ENCODE assay signal across 2 cellular contexts in the genomic region with DNA sequence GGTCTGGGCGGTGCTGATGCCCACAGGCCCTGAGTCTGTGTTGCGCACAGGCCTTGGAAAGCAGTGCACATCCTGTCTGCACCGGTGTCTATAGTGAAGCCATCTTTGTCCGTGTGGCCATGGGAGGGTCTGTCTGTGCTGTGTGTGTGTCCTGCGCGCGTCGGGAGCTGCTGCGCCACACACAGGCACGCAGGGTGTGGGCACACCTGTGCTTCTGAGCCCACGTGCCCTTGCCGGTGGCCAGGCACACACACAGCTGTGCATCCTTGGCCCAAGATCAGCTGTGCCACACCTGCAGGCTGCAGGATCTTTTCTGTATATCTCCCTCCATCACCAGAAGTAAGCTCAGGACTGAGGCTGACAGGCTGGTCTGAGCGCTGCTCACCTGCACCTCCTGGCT.
TF ChIP-seq lines count a peak whose summit lies in the region.

No MANE protein-coding gene starts in this region.

TF ChIP-seq in Ishikawa, 13 proteins besides CTCF, POLR2A, EP300 and RAD21:
- TF ChIP-seq TAF1 (IDR thresholded peaks at IDR 0.05; ENCODE audit: low read depth) (no peak), USF1 (IDR thresholded peaks at IDR 0.05) (peak; percentile 67; the same call in 1 of the 2 replicates)

TF ChIP-seq in WTC11, 78 proteins besides CTCF, POLR2A, EP300 and RAD21:
- TF ChIP-seq ZNF396 (CRISPR knock-in tag; IDR thresholded peaks at IDR 0.05; ENCODE audit: borderline replicate concordance) (no peak), USF2 (CRISPR knock-in tag; IDR thresholded peaks at IDR 0.05) (no peak), GTF2I (CRISPR knock-in tag; conservative IDR thresholded peaks at IDR 0.05) (no peak), CREM (CRISPR knock-in tag; IDR thresholded peaks at IDR 0.05) (no peak), SMAD4 (CRISPR knock-in tag; IDR thresholded peaks at IDR 0.05) (no peak), FOXP1 (CRISPR knock-in tag; IDR thresholded peaks at IDR 0.05; ENCODE audit: borderline replicate concordance) (no peak), FOXJ3 (CRISPR knock-in tag; IDR thresholded peaks at IDR 0.05; ENCODE audit: borderline replicate concordance) (no peak), ZNF317 (CRISPR knock-in tag; IDR thresholded peaks at IDR 0.05; ENCODE audit: borderline replicate concordance, low read depth) (no peak), GRHL2 (CRISPR knock-in tag; IDR thresholded peaks at IDR 0.05; ENCODE audit: insufficient replicate concordance, severe bottlenecking) (no peak), TEAD1 (CRISPR knock-in tag; IDR thresholded peaks at IDR 0.05) (no peak), JAZF1 (CRISPR knock-in tag; IDR thresholded peaks at IDR 0.05) (no peak)
- TF ChIP-seq, protein P1, sequence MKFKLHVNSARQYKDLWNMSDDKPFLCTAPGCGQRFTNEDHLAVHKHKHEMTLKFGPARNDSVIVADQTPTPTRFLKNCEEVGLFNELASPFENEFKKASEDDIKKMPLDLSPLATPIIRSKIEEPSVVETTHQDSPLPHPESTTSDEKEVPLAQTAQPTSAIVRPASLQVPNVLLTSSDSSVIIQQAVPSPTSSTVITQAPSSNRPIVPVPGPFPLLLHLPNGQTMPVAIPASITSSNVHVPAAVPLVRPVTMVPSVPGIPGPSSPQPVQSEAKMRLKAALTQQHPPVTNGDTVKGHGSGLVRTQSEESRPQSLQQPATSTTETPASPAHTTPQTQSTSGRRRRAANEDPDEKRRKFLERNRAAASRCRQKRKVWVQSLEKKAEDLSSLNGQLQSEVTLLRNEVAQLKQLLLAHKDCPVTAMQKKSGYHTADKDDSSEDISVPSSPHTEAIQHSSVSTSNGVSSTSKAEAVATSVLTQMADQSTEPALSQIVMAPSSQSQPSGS (CRISPR knock-in tag; IDR thresholded peaks at IDR 0.05; ENCODE audit: borderline replicate concordance, low read depth) = no peak
- TF ChIP-seq, protein P2, sequence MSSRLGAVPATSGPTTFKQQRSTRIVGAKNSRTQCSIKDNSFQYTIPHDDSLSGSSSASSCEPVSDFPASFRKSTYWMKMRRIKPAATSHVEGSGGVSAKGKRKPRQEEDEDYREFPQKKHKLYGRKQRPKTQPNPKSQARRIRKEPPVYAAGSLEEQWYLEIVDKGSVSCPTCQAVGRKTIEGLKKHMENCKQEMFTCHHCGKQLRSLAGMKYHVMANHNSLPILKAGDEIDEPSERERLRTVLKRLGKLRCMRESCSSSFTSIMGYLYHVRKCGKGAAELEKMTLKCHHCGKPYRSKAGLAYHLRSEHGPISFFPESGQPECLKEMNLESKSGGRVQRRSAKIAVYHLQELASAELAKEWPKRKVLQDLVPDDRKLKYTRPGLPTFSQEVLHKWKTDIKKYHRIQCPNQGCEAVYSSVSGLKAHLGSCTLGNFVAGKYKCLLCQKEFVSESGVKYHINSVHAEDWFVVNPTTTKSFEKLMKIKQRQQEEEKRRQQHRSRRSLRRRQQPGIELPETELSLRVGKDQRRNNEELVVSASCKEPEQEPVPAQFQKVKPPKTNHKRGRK (CRISPR knock-in tag; IDR thresholded peaks at IDR 0.05; ENCODE audit: borderline replicate concordance) = no peak
- TF ChIP-seq, protein P3, sequence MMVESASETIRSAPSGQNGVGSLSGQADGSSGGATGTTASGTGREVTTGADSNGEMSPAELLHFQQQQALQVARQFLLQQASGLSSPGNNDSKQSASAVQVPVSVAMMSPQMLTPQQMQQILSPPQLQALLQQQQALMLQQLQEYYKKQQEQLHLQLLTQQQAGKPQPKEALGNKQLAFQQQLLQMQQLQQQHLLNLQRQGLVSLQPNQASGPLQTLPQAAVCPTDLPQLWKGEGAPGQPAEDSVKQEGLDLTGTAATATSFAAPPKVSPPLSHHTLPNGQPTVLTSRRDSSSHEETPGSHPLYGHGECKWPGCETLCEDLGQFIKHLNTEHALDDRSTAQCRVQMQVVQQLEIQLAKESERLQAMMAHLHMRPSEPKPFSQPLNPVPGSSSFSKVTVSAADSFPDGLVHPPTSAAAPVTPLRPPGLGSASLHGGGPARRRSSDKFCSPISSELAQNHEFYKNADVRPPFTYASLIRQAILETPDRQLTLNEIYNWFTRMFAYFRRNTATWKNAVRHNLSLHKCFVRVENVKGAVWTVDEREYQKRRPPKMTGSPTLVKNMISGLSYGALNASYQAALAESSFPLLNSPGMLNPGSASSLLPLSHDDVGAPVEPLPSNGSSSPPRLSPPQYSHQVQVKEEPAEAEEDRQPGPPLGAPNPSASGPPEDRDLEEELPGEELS (CRISPR knock-in tag; IDR thresholded peaks at IDR 0.05) = no peak
